In the genomic region with DNA sequence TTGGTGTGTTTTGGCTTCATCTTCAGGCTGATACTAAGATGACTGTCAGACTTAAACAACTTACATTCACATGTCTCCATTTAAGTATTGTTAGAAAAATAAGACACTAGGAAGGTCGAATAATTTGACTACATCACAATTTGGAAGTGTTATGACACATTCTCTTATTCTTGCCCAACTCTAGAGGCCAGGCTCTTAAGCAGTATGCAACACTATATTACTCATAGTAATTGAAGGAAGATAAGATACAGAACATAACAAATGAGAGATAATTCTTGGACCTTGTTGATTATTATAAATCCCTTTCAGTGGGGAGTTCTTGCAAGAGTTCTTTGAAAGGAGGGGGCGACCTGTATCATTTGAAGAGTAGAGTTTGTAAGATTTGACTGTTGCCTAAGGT, we compare ENCODE assay signal across 23 cellular contexts.
DNase-seq lines count a peak whose midpoint lies in the region; TF ChIP-seq lines count a peak whose summit lies in the region.
"Had no signal": no experiment of that assay in that cellular context is flagged by ENCODE, and none has a peak within 500 bp of the region (broad histone marks: within the 10 kb centered on the region; RNA-seq: fewer than 3 reads in every experiment).

No MANE protein-coding gene starts in this region.

- peaks cover 11% of the 10 kb centered on the region for H3F3A ChIP-seq in smooth muscle cell (ENCODE audit: low read depth)

- H4K20me1 ChIP-seq in smooth muscle cell (ENCODE audit: low read depth): no peaks in the 10 kb centered on the region

- H3K9ac ChIP-seq in adipocyte (ENCODE audit: low read length) (no peak overlapping the region), smooth muscle cell (ENCODE audit: low read depth) (no peak overlapping the region)
- H3K9ac ChIP-seq: KMS-11 had no signal

- TF ChIP-seq CTCF in fibroblast of the aortic adventitia (IDR thresholded peaks at IDR 0.05; ENCODE audit: insufficient read depth, low read length) (no peak), smooth muscle cell (IDR thresholded peaks at IDR 0.05; ENCODE audit: borderline replicate concordance, insufficient read depth, poor library complexity, severe bottlenecking) (no peak)

- peak; percentile 3 for DNase-seq in SIG-M5 treated with dmso at 0.1 percent for 504 hours (lab: John Stamatoyannopoulos, UW; ENCODE audit: unreplicated experiment)
- no peak for DNase-seq in SIG-M5 (lab: John Stamatoyannopoulos, UW)
- DNase-seq in adipocyte (ENCODE audit: low read depth): peak; percentile 84
- DNase-seq in fibroblast of the aortic adventitia (ENCODE audit: low read depth): peak; percentile 94
- no peak for DNase-seq in smooth muscle cell (lab: John Stamatoyannopoulos, UW; ENCODE audit: unreplicated experiment)
- DNase-seq in NCI-H146 (lab: John Stamatoyannopoulos, UW): no peak
- DNase-seq in NCI-H1694 treated with DMSO at 0.1 percent for 48 hours (lab: John Stamatoyannopoulos, UW): no peak
- no peak for DNase-seq in CD8-positive, alpha-beta memory T cell
- DNase-seq: 8988T; adrenal gland; CD4-positive, alpha-beta T cell; colonic mucosa; DMS79; H9; NCI-H1436 treated with DMSO at 0.1 percent for 48 hours; Right ventricle myocardium superior; stimulated activated CD4-positive, alpha-beta T cell treated with anti-CD3 and anti-CD28 coated beads, Interleukin-15, amount 100 ng/mL, for 24 hours; stimulated activated naive CD4-positive, alpha-beta T cell had no signal

- H3K36me3 Mint-ChIP-seq in CD8-positive, alpha-beta memory T cell: no peaks in the 10 kb centered on the region

- H3K27me3 Mint-ChIP-seq in CD8-positive, alpha-beta memory T cell: no peaks in the 10 kb centered on the region
- H3K27me3 Mint-ChIP-seq: CD4-positive, alpha-beta T cell had no signal

- no peaks in the 10 kb centered on the region for H3K9me3 ChIP-seq in adipocyte (ENCODE audit: control insufficient read depth, low read length)
- H3K9me3 ChIP-seq in smooth muscle cell (replicated peaks; ENCODE audit: low read depth): no peaks in the 10 kb centered on the region
- no peaks in the 10 kb centered on the region for H3K9me3 ChIP-seq in CD8-positive, alpha-beta memory T cell (ENCODE audit: low read length)
- H3K9me3 ChIP-seq: adrenal gland, colonic mucosa had no signal

- no peak overlapping the region for H2AFZ ChIP-seq in smooth muscle cell (ENCODE audit: low read depth)

- POLR2A ChIA-PET in CD8-positive, alpha-beta memory T cell (lab: Charles Lee): no interaction called here

- peak overlapping the region; percentile 68 for H3K27ac ChIP-seq in smooth muscle cell (ENCODE audit: low read depth)
- no peak overlapping the region for H3K27ac ChIP-seq in CD8-positive, alpha-beta memory T cell (ENCODE audit: low read depth, low read length)
- H3K27ac ChIP-seq: adrenal gland, colonic mucosa, KMS-11, tibial nerve had no signal

- H3K36me3 ChIP-seq in adipocyte (ENCODE audit: control insufficient read depth, insufficient read depth, low read length, severe bottlenecking) (no peaks in the 10 kb centered on the region), smooth muscle cell (ENCODE audit: low read depth) (no peaks in the 10 kb centered on the region)
- H3K36me3 ChIP-seq in CD8-positive, alpha-beta memory T cell (ENCODE audit: insufficient read depth, low read length): no peaks in the 10 kb centered on the region
- H3K36me3 ChIP-seq: adrenal gland, colonic mucosa, tibial nerve had no signal

- H3K4me3 ChIP-seq in adipocyte (ENCODE audit: low read length) (no peak overlapping the region), fibroblast of the aortic adventitia (ENCODE audit: low read depth, low read length) (no peak overlapping the region), smooth muscle cell (no peak overlapping the region)
- no peak overlapping the region for H3K4me3 ChIP-seq in CD8-positive, alpha-beta memory T cell (ENCODE audit: low read length)
- H3K4me3 ChIP-seq: adrenal gland, colonic mucosa, tibial nerve had no signal

- H3K9me3 Mint-ChIP-seq in CD8-positive, alpha-beta memory T cell: peaks cover 0 to 6% (median 2%) of the 10 kb centered on the region in 5 donors
- H3K9me3 Mint-ChIP-seq: H9 had no signal

- H3K4me2 ChIP-seq in smooth muscle cell: peak overlapping the region; percentile 44
- H3K4me2 ChIP-seq: KMS-11 had no signal

- H3K4me1 Mint-ChIP-seq in CD8-positive, alpha-beta memory T cell: no peaks in the 10 kb centered on the region
- H3K4me1 Mint-ChIP-seq: neural crest cell had no signal

- H3K79me2 ChIP-seq in smooth muscle cell (ENCODE audit: low read depth): no peaks in the 10 kb centered on the region

- H3K4me1 ChIP-seq in adipocyte (ENCODE audit: control insufficient read depth, insufficient read depth, low read length) (peaks cover 34% of the 10 kb centered on the region), smooth muscle cell (ENCODE audit: low read depth) (peaks cover 10% of the 10 kb centered on the region)
- no peaks in the 10 kb centered on the region for H3K4me1 ChIP-seq in CD8-positive, alpha-beta memory T cell (ENCODE audit: insufficient read depth, low read length)
- H3K4me1 ChIP-seq: adrenal gland, colonic mucosa, tibial nerve had no signal

- H3K27ac Mint-ChIP-seq in CD8-positive, alpha-beta memory T cell: no peak overlapping the region
- H3K27ac Mint-ChIP-seq: CD4-positive, alpha-beta T cell; H9; T-helper 1 cell treated with Interleukin-12 subunit alpha and Interleukin-12 subunit beta and Interleukin-4 antibody, amounts not matched to agents 30 μg/mL and 1 μg/mL, for 36 hours; WTC11 had no signal

- 65% methylated on average over 2 of the region's 2 CpGs for WGBS in smooth muscle cell (ENCODE audit: low lambda C conversion rate)

- no peak overlapping the region for H3K4me3 Mint-ChIP-seq in CD8-positive, alpha-beta memory T cell
- H3K4me3 Mint-ChIP-seq: CD4-positive, alpha-beta T cell; H9; neural crest cell; T-helper 1 cell treated with Interleukin-12 subunit alpha and Interleukin-12 subunit beta and Interleukin-4 antibody, amounts not matched to agents 30 μg/mL and 1 μg/mL, for 36 hours; WTC11 had no signal

- CTCF ChIA-PET in CD8-positive, alpha-beta memory T cell (lab: Charles Lee): no interaction called here

- H3K27me3 ChIP-seq in adipocyte (replicated peaks; ENCODE audit: control insufficient read depth, insufficient read depth, low read length) (no peaks in the 10 kb centered on the region), smooth muscle cell (ENCODE audit: low read depth) (no peaks in the 10 kb centered on the region)
- no peaks in the 10 kb centered on the region for H3K27me3 ChIP-seq in CD8-positive, alpha-beta memory T cell (ENCODE audit: insufficient read depth, low read length, poor library complexity, severe bottlenecking)
- H3K27me3 ChIP-seq: adrenal gland, colonic mucosa, tibial nerve had no signal

Comparison
In these comparisons a context has a peak if more than half of its experiments do, and no peak if none do; other contexts are left out.
1. DNase-seq: peak in SIG-M5 treated with dmso at 0.1 percent for 504 hours (single experiment), adipocyte (single experiment) and fibroblast of the aortic adventitia (single experiment); none in SIG-M5 (single experiment), smooth muscle cell (single experiment), NCI-H146 (single experiment), NCI-H1694 treated with DMSO at 0.1 percent for 48 hours (single experiment) and CD8-positive, alpha-beta memory T cell (0 of 5).